In genomic region chr4:89351201-89351600, GRCh38 we compare ENCODE assay signal across 24 cellular contexts. TPM values are rescaled to one million over a fixed set of nuclear protein-coding genes. Genes with fewer than 3 reads are reported as not detected.
"Had no signal": no experiment of that assay in that cellular context is flagged by ENCODE, and none has a peak within 500 bp of the region (broad histone marks: within the 10 kb centered on the region; RNA-seq: fewer than 3 reads in every experiment).

No MANE protein-coding gene starts in this region.

- H3K9me3 ChIP-seq: colonic mucosa, gastrocnemius medialis had no signal

- ATAC-seq: effector memory CD8-positive, alpha-beta T cell; esophagus mucosa; foreskin keratinocyte; gastrocnemius medialis; gastroesophageal sphincter; heart left ventricle; heart right ventricle had no signal

- H3K4me1 ChIP-seq: colonic mucosa, esophagus muscularis mucosa, esophagus squamous epithelium, foreskin keratinocyte, gastrocnemius medialis, gastroesophageal sphincter, heart left ventricle, heart right ventricle had no signal

- DNase-seq: colonic mucosa; cortex of kidney; dermis blood vessel endothelial cell; dorsolateral prefrontal cortex; effector CD4-positive, alpha-beta T cell; effector CD8-positive, alpha-beta T cell; effector memory CD4-positive, alpha-beta T cell; effector memory CD8-positive, alpha-beta T cell; endodermal cell; erythroblast; esophagus squamous epithelium; foreskin fibroblast; foreskin keratinocyte; foreskin melanocyte; gastrocnemius medialis; glutamatergic neuron; head of caudate nucleus; heart left ventricle; heart right ventricle had no signal

- H3K4me3 ChIP-seq: colonic mucosa, coronary artery, dorsolateral prefrontal cortex, esophagus muscularis mucosa, esophagus squamous epithelium, gastrocnemius medialis, gastroesophageal sphincter, heart left ventricle, heart right ventricle had no signal

- H3K27me3 ChIP-seq: colonic mucosa, dorsolateral prefrontal cortex, esophagus muscularis mucosa, esophagus squamous epithelium, foreskin keratinocyte, gastrocnemius medialis, gastroesophageal sphincter, heart left ventricle had no signal

- H3K27ac ChIP-seq: colonic mucosa, coronary artery, dorsolateral prefrontal cortex, epithelial cell of prostate, esophagus muscularis mucosa, esophagus squamous epithelium, foreskin keratinocyte, gastrocnemius medialis, gastroesophageal sphincter, heart left ventricle, heart right ventricle had no signal

- H3K36me3 ChIP-seq: colonic mucosa, esophagus muscularis mucosa, esophagus squamous epithelium, gastrocnemius medialis, gastroesophageal sphincter, heart left ventricle, heart right ventricle had no signal

RNA-seq across cellular contexts. Expression of gene GPRIN3, which starts 43.6 kb away (rescaled TPM):
- total RNA-seq: foreskin keratinocyte had no signal
- polyA plus RNA-seq: foreskin keratinocyte had no signal
